Comparison of ENCODE assay signal across 22 cellular contexts in the genomic region with DNA sequence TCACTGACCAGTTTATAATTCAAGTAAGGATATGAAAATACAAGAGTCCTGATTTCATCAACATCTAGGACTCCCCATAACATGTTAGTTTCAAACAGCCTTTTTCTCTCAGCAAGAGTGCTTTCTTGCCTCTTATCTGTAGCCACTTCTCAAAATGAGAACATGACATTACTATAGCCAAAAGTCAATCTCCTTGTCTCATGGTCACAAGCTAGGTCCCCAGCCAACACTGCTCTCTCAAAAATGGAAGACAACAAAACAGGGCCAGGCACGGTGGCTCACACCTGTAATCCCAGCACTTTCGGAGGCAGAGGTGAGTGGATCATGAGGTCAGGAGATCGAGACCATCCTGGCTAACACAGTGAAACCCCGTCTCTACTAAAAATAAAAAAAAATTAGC. TPM values are rescaled to one million over a fixed set of nuclear protein-coding genes. Genes with fewer than 3 reads are reported as not detected.
DNase-seq lines count a peak whose midpoint lies in the region; ATAC-seq and TF ChIP-seq lines count a peak whose summit lies in the region.
"Had no signal": no experiment of that assay in that cellular context is flagged by ENCODE, and none has a peak within 500 bp of the region (broad histone marks: within the 10 kb centered on the region; RNA-seq: fewer than 3 reads in every experiment).

No MANE protein-coding gene starts in this region.

- no peak for DNase-seq in MCF 10A (ENCODE audit: unreplicated experiment)
- no peak for DNase-seq in breast epithelium (ENCODE audit: low spot score in 2 of 2)
- DNase-seq in WTC11 (ENCODE audit: low spot score): no peak
- DNase-seq in right atrium auricular region (ENCODE audit: low spot score): no peak
- no peak for DNase-seq in retina
- DNase-seq in GM10248 (ENCODE audit: extremely low spot score): no peak
- DNase-seq in anterior cingulate cortex (lab: John Stamatoyannopoulos, UW): no peak
- DNase-seq: activated CD4-positive, alpha-beta memory T cell treated with anti-CD3 and anti-CD28 coated beads, Interleukin-2, amount 10 ng/mL, durations not matched to agents 7 days and 5 days; activated CD4-positive, CD25-positive, alpha-beta regulatory T cell; activated naive CD4-positive, alpha-beta T cell treated with anti-CD3 and anti-CD28 coated beads, Interleukin-2, amount 10 ng/mL, durations not matched to agents 7 days and 5 days; foreskin fibroblast; islet precursor cell; lower lobe of right lung; MM.1S; NCI-H1436; NCI-H2107; stomach had no signal

- H3K9me3 ChIP-seq in breast epithelium (no peaks in the 10 kb centered on the region), right atrium auricular region (peaks cover 0 to 6% of the 10 kb centered on the region in 2 donors)
- H3K9me3 ChIP-seq: ascending aorta, neutrophil, stomach had no signal

- intact Hi-C loops in MCF 10A (cut with micrococcal nuclease) (no loop called here), breast epithelium (cut with DNase I; ENCODE audit: low total_unique reads) (no loop called here)

- ATAC-seq in WTC11: no peak
- no peak for ATAC-seq in GM19395 (IDR thresholded peaks at IDR 0.05; ENCODE audit: unreplicated experiment)
- ATAC-seq: lower lobe of right lung had no signal

- H3K4me3 Mint-ChIP-seq in MCF 10A (ENCODE audit: unreplicated experiment) (no peak overlapping the region), WTC11 (no peak overlapping the region)
- H3K4me3 Mint-ChIP-seq: activated CD4-positive, alpha-beta memory T cell treated with anti-CD3 and anti-CD28 coated beads, Interleukin-2, amount 10 ng/mL, durations not matched to agents 7 days and 5 days; activated naive CD4-positive, alpha-beta T cell treated with anti-CD3 and anti-CD28 coated beads, Interleukin-2, amount 10 ng/mL, durations not matched to agents 7 days and 5 days; type B pancreatic cell had no signal

- TF ChIP-seq CTCF in MCF 10A (IDR thresholded peaks at IDR 0.05; ENCODE audit: unreplicated experiment) (no peak), breast epithelium (IDR thresholded peaks at IDR 0.05) (no peak), WTC11 (IDR thresholded peaks at IDR 0.05) (no peak), right atrium auricular region (IDR thresholded peaks at IDR 0.05) (no peak), GM10248 (IDR thresholded peaks at IDR 0.05; ENCODE audit: control extremely low read depth, extremely low read depth, low read depth, missing control alignments) (no peak)

- CTCF ChIA-PET in MCF 10A (lab: Yijun Ruan, JAX) (no interaction called here), WTC11 (lab: Charles Lee) (interaction anchor here (0.8 kb wide), 1 partner anchor 231 kb away, joined by 3 read pairs; no protein-coding TSS in a partner anchor), GM10248 (lab: Yijun Ruan, JAX) (interaction anchor here (0.9 to 1.8 kb wide), 3 partner anchors 9 to 16 kb away, joined by 3 to 5 read pairs (median 4); no protein-coding TSS in a partner anchor)

- no peak for TF ChIP-seq POLR2A in breast epithelium (IDR thresholded peaks at IDR 0.05)

- H3K4me1 Mint-ChIP-seq in MCF 10A (ENCODE audit: insufficient read depth, unreplicated experiment): peaks cover 42% of the 10 kb centered on the region
- H3K4me1 Mint-ChIP-seq in WTC11: no peaks in the 10 kb centered on the region

- H3K9me3 Mint-ChIP-seq in MCF 10A (ENCODE audit: unreplicated experiment) (peaks cover 13% of the 10 kb centered on the region), WTC11 (peaks cover 14% of the 10 kb centered on the region)

- H3K36me3 Mint-ChIP-seq in MCF 10A (ENCODE audit: insufficient read depth, unreplicated experiment) (peaks cover 5% of the 10 kb centered on the region), WTC11 (peaks cover 13% of the 10 kb centered on the region)

- H3K36me3 ChIP-seq in breast epithelium (no peaks in the 10 kb centered on the region), right atrium auricular region (no peaks in the 10 kb centered on the region)
- H3K36me3 ChIP-seq: ascending aorta, lower lobe of right lung, neutrophil, stomach had no signal

- H3K27ac Mint-ChIP-seq in MCF 10A (ENCODE audit: low read depth, unreplicated experiment) (peak overlapping the region; percentile 94), WTC11 (peak overlapping the region; percentile 8; the same call in 1 of the 2 replicates)

- no peaks in the 10 kb centered on the region for H3K27me3 ChIP-seq in breast epithelium
- H3K27me3 ChIP-seq in right atrium auricular region: no peaks in the 10 kb centered on the region
- H3K27me3 ChIP-seq: ascending aorta; BLaER1 treated with 17β-estradiol and CSF1 and Interleukin-3, amounts not matched to agents 10 nM and 100 nM; neutrophil; stomach had no signal

- H3K4me1 ChIP-seq in breast epithelium (no peaks in the 10 kb centered on the region), right atrium auricular region (peaks cover 0 to 47% of the 10 kb centered on the region in 2 donors)

- BruUV-seq in MCF 10A (replicated peaks; lab: Mats Ljungman, UMichigan): no TSS peak

- H3K27ac ChIP-seq in breast epithelium: no peak overlapping the region
- peak overlapping the region; percentile 69 to 71 for H3K27ac ChIP-seq in right atrium auricular region
- H3K27ac ChIP-seq: ascending aorta, lower lobe of right lung had no signal

- POLR2A ChIA-PET in MCF 10A (lab: Yijun Ruan, JAX): interaction anchor here (0.5 to 7.3 kb wide), 6 partner anchors 13 to 103 kb away, joined by 3 to 78 read pairs (median 4); partner anchors contain the start of genes CLASP1 and RNU4ATAC
- POLR2A ChIA-PET in WTC11 (lab: Charles Lee): interaction anchor here (0.6 kb wide), 1 partner anchor 16 kb away, joined by 3 read pairs; no protein-coding TSS in a partner anchor
- POLR2A ChIA-PET in GM10248 (lab: Yijun Ruan, JAX): no interaction called here

- no peaks in the 10 kb centered on the region for H3K27me3 Mint-ChIP-seq in MCF 10A (ENCODE audit: insufficient read depth, unreplicated experiment)
- H3K27me3 Mint-ChIP-seq in WTC11 (ENCODE audit: low read depth): no peaks in the 10 kb centered on the region
- H3K27me3 Mint-ChIP-seq: activated CD4-positive, alpha-beta memory T cell treated with anti-CD3 and anti-CD28 coated beads, Interleukin-2, amount 10 ng/mL, durations not matched to agents 7 days and 5 days; activated naive CD4-positive, alpha-beta T cell treated with anti-CD3 and anti-CD28 coated beads, Interleukin-2, amount 10 ng/mL, durations not matched to agents 7 days and 5 days; type B pancreatic cell had no signal

- H3K4me3 ChIP-seq in breast epithelium: no peak overlapping the region
- H3K4me3 ChIP-seq in right atrium auricular region: no peak overlapping the region
- H3K4me3 ChIP-seq: ascending aorta; BLaER1 treated with 17β-estradiol and CSF1 and Interleukin-3, amounts not matched to agents 10 nM and 100 nM; lower lobe of right lung; stomach had no signal

TF ChIP-seq in WTC11, 78 proteins besides CTCF, POLR2A, EP300 and RAD21 (continues in another document):
- TF ChIP-seq, protein P1, sequence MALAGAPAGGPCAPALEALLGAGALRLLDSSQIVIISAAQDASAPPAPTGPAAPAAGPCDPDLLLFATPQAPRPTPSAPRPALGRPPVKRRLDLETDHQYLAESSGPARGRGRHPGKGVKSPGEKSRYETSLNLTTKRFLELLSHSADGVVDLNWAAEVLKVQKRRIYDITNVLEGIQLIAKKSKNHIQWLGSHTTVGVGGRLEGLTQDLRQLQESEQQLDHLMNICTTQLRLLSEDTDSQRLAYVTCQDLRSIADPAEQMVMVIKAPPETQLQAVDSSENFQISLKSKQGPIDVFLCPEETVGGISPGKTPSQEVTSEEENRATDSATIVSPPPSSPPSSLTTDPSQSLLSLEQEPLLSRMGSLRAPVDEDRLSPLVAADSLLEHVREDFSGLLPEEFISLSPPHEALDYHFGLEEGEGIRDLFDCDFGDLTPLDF (CRISPR knock-in tag; IDR thresholded peaks at IDR 0.05): no peak
- TF ChIP-seq E2F5 (CRISPR knock-in tag; IDR thresholded peaks at IDR 0.05) (no peak), E2F4 (CRISPR knock-in tag; IDR thresholded peaks at IDR 0.05; ENCODE audit: borderline replicate concordance, low read depth) (no peak), ESRRA (CRISPR knock-in tag; IDR thresholded peaks at IDR 0.05; ENCODE audit: borderline replicate concordance) (no peak), JAZF1 (CRISPR knock-in tag; IDR thresholded peaks at IDR 0.05) (no peak), EMX1 (CRISPR knock-in tag; IDR thresholded peaks at IDR 0.05) (no peak), MYBL2 (CRISPR knock-in tag; IDR thresholded peaks at IDR 0.05) (no peak), ZNF317 (CRISPR knock-in tag; IDR thresholded peaks at IDR 0.05; ENCODE audit: borderline replicate concordance, low read depth) (no peak), PRRX2 (CRISPR knock-in tag; IDR thresholded peaks at IDR 0.05) (no peak), TP53 (CRISPR knock-in tag; IDR thresholded peaks at IDR 0.05) (no peak), HMGA2 (CRISPR knock-in tag; IDR thresholded peaks at IDR 0.05) (no peak), TEAD4 (CRISPR knock-in tag; IDR thresholded peaks at IDR 0.05) (no peak)

RNA-seq across cellular contexts. Expression of gene CLASP1, which starts 15.8 kb away (rescaled TPM):
- total RNA-seq in MCF 10A (2022) (76.5 and 81.9 TPM in 2 replicates), breast epithelium (100 to 1,000 TPM in 1 of 3 donors, 10 to 100 TPM in 2; 80.3 to 106 (median 98.7) TPM), WTC11 (2021) (47.2 to 50.0 TPM (median 48.7 TPM) in 3 replicates), right atrium auricular region (10 to 100 TPM; 42.4 to 47.8 TPM)

Comparison
In these comparisons a context has a peak if more than half of its experiments do, and no peak if none do; other contexts are left out.
1. H3K27ac ChIP-seq: peak in right atrium auricular region (2 of 2); none in breast epithelium (0 of 2).